ENCODE assay signal across 33 cellular contexts in the genomic region with DNA sequence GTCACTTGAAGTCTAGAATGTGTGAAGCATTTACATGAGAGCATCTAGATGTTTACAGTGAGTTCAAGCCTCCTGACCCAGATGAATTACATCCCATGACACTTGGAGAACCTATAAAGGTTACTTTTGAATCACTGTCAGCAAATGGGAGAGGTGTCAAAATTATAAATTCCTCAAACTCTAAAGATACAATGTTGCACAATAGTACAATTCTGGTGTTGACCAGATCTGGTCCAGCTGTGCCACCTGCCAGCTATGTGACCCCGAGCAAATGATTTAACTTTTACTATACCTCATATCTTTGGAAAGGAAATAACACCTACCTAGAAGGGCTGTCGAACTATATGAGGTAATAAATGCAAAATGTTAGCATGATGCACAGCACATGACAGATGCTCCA.
"Had no signal": no experiment of that assay in that cellular context is flagged by ENCODE, and none has a peak within 500 bp of the region (broad histone marks: within the 10 kb centered on the region; RNA-seq: fewer than 3 reads in every experiment).

No MANE protein-coding gene starts in this region.

- H3K4me3 ChIP-seq: adrenal gland, body of pancreas, esophagus squamous epithelium, gastroesophageal sphincter had no signal

- H3K27me3 ChIP-seq: adrenal gland, body of pancreas, esophagus squamous epithelium, gastroesophageal sphincter had no signal

- H3K27me3 Mint-ChIP-seq: activated CD4-positive, alpha-beta memory T cell treated with anti-CD3 and anti-CD28 coated beads for 36 hours; activated CD4-positive, alpha-beta T cell treated with anti-CD3 and anti-CD28 coated beads for 36 hours; activated CD4-positive, alpha-beta T cell treated with anti-CD3 and anti-CD28 coated beads, Interleukin-2, amount 10 ng/mL, durations not matched to agents 24 days and 14 days; activated CD8-positive, alpha-beta memory T cell treated with anti-CD3 and anti-CD28 coated beads, Interleukin-2, amount 10 ng/mL, durations not matched to agents 7 days and 5 days; activated naive CD4-positive, alpha-beta T cell treated with anti-CD3 and anti-CD28 coated beads, Interleukin-2, amount 50 U/mL, for 24 hours; activated naive CD8-positive, alpha-beta T cell treated with anti-CD3 and anti-CD28 coated beads for 36 hours; activated naive CD8-positive, alpha-beta T cell treated with anti-CD3 and anti-CD28 coated beads, Interleukin-2, amount 50 U/mL, for 24 hours had no signal

- ATAC-seq: activated CD4-positive, alpha-beta T cell treated with anti-CD3 and anti-CD28 coated beads for 36 hours; activated CD8-positive, alpha-beta memory T cell treated with anti-CD3 and anti-CD28 coated beads, Interleukin-2, amount 10 ng/mL, durations not matched to agents 7 days and 5 days; activated CD8-positive, alpha-beta T cell treated with anti-CD3 and anti-CD28 coated beads, Interleukin-2, amount 10 ng/mL, durations not matched to agents 7 days and 5 days; activated naive CD8-positive, alpha-beta T cell treated with anti-CD3 and anti-CD28 coated beads, Interleukin-2, amount 50 U/mL, for 24 hours; body of pancreas; gastroesophageal sphincter had no signal

- H3K4me3 Mint-ChIP-seq: activated CD4-positive, alpha-beta memory T cell treated with anti-CD3 and anti-CD28 coated beads for 36 hours; activated CD4-positive, alpha-beta T cell treated with anti-CD3 and anti-CD28 coated beads for 36 hours; activated CD4-positive, alpha-beta T cell treated with anti-CD3 and anti-CD28 coated beads, Interleukin-2, amount 10 ng/mL, durations not matched to agents 24 days and 14 days; activated CD8-positive, alpha-beta memory T cell treated with anti-CD3 and anti-CD28 coated beads, Interleukin-2, amount 10 ng/mL, durations not matched to agents 7 days and 5 days; activated CD8-positive, alpha-beta T cell treated with anti-CD3 and anti-CD28 coated beads, Interleukin-2, amount 10 ng/mL, durations not matched to agents 7 days and 5 days; activated naive CD4-positive, alpha-beta T cell treated with anti-CD3 and anti-CD28 coated beads for 36 hours; activated naive CD4-positive, alpha-beta T cell treated with anti-CD3 and anti-CD28 coated beads, Interleukin-2, amount 50 U/mL, for 24 hours; activated naive CD8-positive, alpha-beta T cell treated with anti-CD3 and anti-CD28 coated beads for 36 hours; activated naive CD8-positive, alpha-beta T cell treated with anti-CD3 and anti-CD28 coated beads, Interleukin-2, amount 50 U/mL, for 24 hours; activated T-helper 1 cell treated with anti-CD3 and anti-CD28 coated beads, Interleukin-12 subunit alpha, Interleukin-12 subunit beta, Interleukin-2, Interleukin-4 antibody, amounts not matched to agents 30 ng/mL and 10 ng/mL and 1 ng/mL, durations not matched to agents 14 hours and 24 hours and 36 hours had no signal

- H3K4me1 Mint-ChIP-seq: activated CD4-positive, alpha-beta T cell treated with anti-CD3 and anti-CD28 coated beads for 36 hours; activated CD4-positive, alpha-beta T cell treated with anti-CD3 and anti-CD28 coated beads, Interleukin-2, amount 10 ng/mL, durations not matched to agents 24 days and 14 days; activated naive CD4-positive, alpha-beta T cell treated with anti-CD3 and anti-CD28 coated beads, Interleukin-2, amount 50 U/mL, for 24 hours; activated naive CD8-positive, alpha-beta T cell treated with anti-CD3 and anti-CD28 coated beads for 36 hours; activated naive CD8-positive, alpha-beta T cell treated with anti-CD3 and anti-CD28 coated beads, Interleukin-2, amount 50 U/mL, for 24 hours had no signal

- H3K9me3 ChIP-seq: adrenal gland, body of pancreas, esophagus squamous epithelium, gastroesophageal sphincter had no signal

- H3K4me1 ChIP-seq: adrenal gland, body of pancreas, esophagus squamous epithelium, gastroesophageal sphincter had no signal

- H3K27ac Mint-ChIP-seq: activated CD4-positive, alpha-beta memory T cell treated with anti-CD3 and anti-CD28 coated beads for 36 hours; activated CD4-positive, alpha-beta T cell treated with anti-CD3 and anti-CD28 coated beads for 36 hours; activated CD4-positive, alpha-beta T cell treated with anti-CD3 and anti-CD28 coated beads, Interleukin-2, amount 10 ng/mL, durations not matched to agents 24 days and 14 days; activated CD8-positive, alpha-beta memory T cell treated with anti-CD3 and anti-CD28 coated beads, Interleukin-2, amount 10 ng/mL, durations not matched to agents 7 days and 5 days; activated CD8-positive, alpha-beta T cell treated with anti-CD3 and anti-CD28 coated beads, Interleukin-2, amount 10 ng/mL, durations not matched to agents 7 days and 5 days; activated naive CD4-positive, alpha-beta T cell treated with anti-CD3 and anti-CD28 coated beads for 36 hours; activated naive CD4-positive, alpha-beta T cell treated with anti-CD3 and anti-CD28 coated beads, Interleukin-2, amount 50 U/mL, for 24 hours; activated naive CD8-positive, alpha-beta T cell treated with anti-CD3 and anti-CD28 coated beads for 36 hours; activated naive CD8-positive, alpha-beta T cell treated with anti-CD3 and anti-CD28 coated beads, Interleukin-2, amount 50 U/mL, for 24 hours; activated T-helper 1 cell treated with anti-CD3 and anti-CD28 coated beads, Interleukin-12 subunit alpha, Interleukin-12 subunit beta, Interleukin-2, Interleukin-4 antibody, amounts not matched to agents 30 ng/mL and 10 ng/mL and 1 ng/mL, durations not matched to agents 14 hours and 24 hours and 36 hours; activated T-helper 2 cell treated with anti-CD3 and anti-CD28 coated beads, Interferon-gamma antibody, Interleukin-2, Interleukin-4, amounts not matched to agents 10 μg/mL and 5 μg/mL and 100 μg/mL, durations not matched to agents 14 hours and 24 hours and 36 hours had no signal

- DNase-seq: activated CD4-positive, alpha-beta memory T cell treated with anti-CD3 and anti-CD28 coated beads for 36 hours; activated CD4-positive, alpha-beta T cell treated with anti-CD3 and anti-CD28 coated beads for 36 hours; activated CD4-positive, alpha-beta T cell treated with anti-CD3 and anti-CD28 coated beads, Interleukin-2, amount 10 ng/mL, durations not matched to agents 24 days and 14 days; activated CD4-positive, CD25-positive, alpha-beta regulatory T cell; activated CD4-positive, CD25-positive, alpha-beta regulatory T cell treated with anti-CD3 and anti-CD28 coated beads, Interleukin-2, amount 50 U/mL, for 72 hours; activated CD8-positive, alpha-beta memory T cell treated with anti-CD3 and anti-CD28 coated beads, Interleukin-2, amount 10 ng/mL, durations not matched to agents 7 days and 5 days; activated CD8-positive, alpha-beta memory T cell treated with anti-CD3 and anti-CD28 coated beads, Interleukin-2, amount 50 U/mL, for 4 hours; activated CD8-positive, alpha-beta T cell treated with anti-CD3 and anti-CD28 coated beads, Interleukin-2, amount 10 ng/mL, durations not matched to agents 7 days and 5 days; activated effector memory CD4-positive, alpha-beta T cell treated with anti-CD3 and anti-CD28 coated beads, Interleukin-2, amount 50 U/mL, for 16 hours; activated naive CD4-positive, alpha-beta T cell treated with anti-CD3 and anti-CD28 coated beads for 36 hours; activated naive CD8-positive, alpha-beta T cell treated with anti-CD3 and anti-CD28 coated beads for 36 hours; activated naive CD8-positive, alpha-beta T cell treated with anti-CD3 and anti-CD28 coated beads, Interleukin-2, amount 50 U/mL, for 24 hours; activated T-cell treated with anti-CD3 and anti-CD28 coated beads, Interleukin-2, amount 50 U/mL, for 1 hour; activated T-cell treated with anti-CD3 and anti-CD28 coated beads, Interleukin-2, amount 50 U/mL, for 48 hours; adrenal gland; amygdala; aorta; body of pancreas; caudate nucleus; cortex of kidney; dermis blood vessel endothelial cell; effector CD8-positive, alpha-beta T cell; esophagus squamous epithelium; foreskin melanocyte; T-helper 2 cell had no signal

- H3K27ac ChIP-seq: adrenal gland, body of pancreas, epithelial cell of prostate, esophagus squamous epithelium, gastroesophageal sphincter had no signal

- H3K9me3 Mint-ChIP-seq: activated CD4-positive, alpha-beta memory T cell treated with anti-CD3 and anti-CD28 coated beads for 36 hours; activated CD4-positive, alpha-beta T cell treated with anti-CD3 and anti-CD28 coated beads, Interleukin-2, amount 10 ng/mL, durations not matched to agents 24 days and 14 days; activated naive CD4-positive, alpha-beta T cell treated with anti-CD3 and anti-CD28 coated beads for 36 hours; activated naive CD4-positive, alpha-beta T cell treated with anti-CD3 and anti-CD28 coated beads, Interleukin-2, amount 50 U/mL, for 24 hours; activated naive CD8-positive, alpha-beta T cell treated with anti-CD3 and anti-CD28 coated beads for 36 hours; activated naive CD8-positive, alpha-beta T cell treated with anti-CD3 and anti-CD28 coated beads, Interleukin-2, amount 50 U/mL, for 24 hours; activated T-helper 1 cell treated with anti-CD3 and anti-CD28 coated beads, Interleukin-12 subunit alpha, Interleukin-12 subunit beta, Interleukin-2, Interleukin-4 antibody, amounts not matched to agents 30 ng/mL and 10 ng/mL and 1 ng/mL, durations not matched to agents 14 hours and 24 hours and 36 hours; activated T-helper 2 cell treated with anti-CD3 and anti-CD28 coated beads, Interferon-gamma antibody, Interleukin-2, Interleukin-4, amounts not matched to agents 10 μg/mL and 5 μg/mL and 100 μg/mL, durations not matched to agents 14 hours and 24 hours and 36 hours had no signal

- H3K36me3 ChIP-seq: adrenal gland had no signal

- FAIRE-seq: colon, endometrium, endothelial cell of umbilical vein had no signal
